In genomic region chr11:65298655-65299179, GRCh38 we compare ENCODE assay signal across 1 cellular context.
A peak's percentile ranks its signal among the peaks of the same experiment; 100 is the strongest.
TF ChIP-seq lines count a peak whose summit lies in the region.

No MANE protein-coding gene starts in this region.

TF ChIP-seq in IMR-90, 13 proteins besides CTCF, POLR2A, EP300 and RAD21:
- TF ChIP-seq MXI1 (IDR thresholded peaks at IDR 0.05; ENCODE audit: borderline replicate concordance, low read depth, low read length) = peak; percentile 47; the same call in 1 of the 2 replicates
- peak; percentile 68 for TF ChIP-seq BHLHE40 (IDR thresholded peaks at IDR 0.05; ENCODE audit: low read depth, low read length)
- TF ChIP-seq CHD1 (IDR thresholded peaks at IDR 0.05; ENCODE audit: low read depth, low read length) = no peak
- TF ChIP-seq CEBPB (IDR thresholded peaks at IDR 0.05; ENCODE audit: low read depth, low read length) = no peak
- 0 out of 2 replicates have a peak, but pooled peaks have one; percentile 15 for TF ChIP-seq MAZ (IDR thresholded peaks at IDR 0.05; ENCODE audit: borderline replicate concordance, low read depth, low read length)
